In genomic region chr9:37801287-37801850, GRCh38 we compare ENCODE assay signal across 1 cellular context.
TF ChIP-seq lines count a peak whose summit lies in the region.

No MANE protein-coding gene starts in this region.

TF ChIP-seq in HepG2, 621 proteins besides CTCF, POLR2A, EP300 and RAD21:
- TF ChIP-seq PAWR (CRISPR knock-in tag; IDR thresholded peaks at IDR 0.05; ENCODE audit: borderline replicate concordance) (0 out of 2 replicates have a peak, but pooled peaks have one; percentile 8), ZNF788 (CRISPR knock-in tag; IDR thresholded peaks at IDR 0.05; ENCODE audit: borderline replicate concordance) (no peak), RBFOX2 (IDR thresholded peaks at IDR 0.05; ENCODE audit: low read depth, low read length) (peak; percentile 46), ZNF703 (CRISPR knock-in tag; IDR thresholded peaks at IDR 0.05; ENCODE audit: borderline replicate concordance) (peak; percentile 62; the same call in 1 of the 2 replicates), ZNF770 (CRISPR knock-in tag; IDR thresholded peaks at IDR 0.05) (peak; percentile 85), ZNF691 (CRISPR knock-in tag; IDR thresholded peaks at IDR 0.05; ENCODE audit: borderline replicate concordance, low read depth) (no peak), SMARCE1 (IDR thresholded peaks at IDR 0.05; ENCODE audit: borderline replicate concordance) (no peak), ZSCAN12 (CRISPR knock-in tag; IDR thresholded peaks at IDR 0.05) (no peak), SKIL (CRISPR knock-in tag; IDR thresholded peaks at IDR 0.05; ENCODE audit: borderline replicate concordance) (no peak), ZNF639 (CRISPR knock-in tag; conservative IDR thresholded peaks at IDR 0.05) (no peak), RFXANK (CRISPR knock-in tag; IDR thresholded peaks at IDR 0.05) (no peak), NCOA1 (CRISPR knock-in tag; IDR thresholded peaks at IDR 0.05) (no peak), AGO2 (optimal IDR thresholded peaks at IDR 0.05; ENCODE audit: low read depth, low read length) (peak; percentile 48), TCF12 (IDR thresholded peaks at IDR 0.05) (no peak), TCF12 (CRISPR knock-in tag; IDR thresholded peaks at IDR 0.05) (peak; percentile 11; the same call in 1 of the 2 replicates), TARDBP (CRISPR knock-in tag; IDR thresholded peaks at IDR 0.05) (no peak), ZNF235 (CRISPR knock-in tag; IDR thresholded peaks at IDR 0.05; ENCODE audit: borderline replicate concordance) (no peak), ZBTB2 (CRISPR knock-in tag; IDR thresholded peaks at IDR 0.05; ENCODE audit: low read depth) (0 out of 2 replicates have a peak, but pooled peaks have one; percentile 16), HNF1A (IDR thresholded peaks at IDR 0.05; ENCODE audit: low read depth) (no peak), HNF1A (CRISPR knock-in tag; IDR thresholded peaks at IDR 0.05; ENCODE audit: borderline replicate concordance) (no peak), HNF1B (CRISPR knock-in tag; IDR thresholded peaks at IDR 0.05) (peak; percentile 39; the same call in 1 of the 2 replicates), TFDP1 (CRISPR knock-in tag; IDR thresholded peaks at IDR 0.05; ENCODE audit: borderline replicate concordance) (no peak), ZNF790 (CRISPR knock-in tag; IDR thresholded peaks at IDR 0.05; ENCODE audit: borderline replicate concordance) (no peak), MAFG (CRISPR knock-in tag; IDR thresholded peaks at IDR 0.05) (no peak), JUN (CRISPR knock-in tag; IDR thresholded peaks at IDR 0.05) (0 out of 2 replicates have a peak, but pooled peaks have one; percentile 7), ZNF138 (CRISPR knock-in tag; IDR thresholded peaks at IDR 0.05; ENCODE audit: low read depth) (peak; percentile 40; the same call in 1 of the 2 replicates), ZNF512 (CRISPR knock-in tag; IDR thresholded peaks at IDR 0.05) (no peak), HBP1 (CRISPR knock-in tag; IDR thresholded peaks at IDR 0.05; ENCODE audit: low read depth) (peak; percentile 77; the same call in 1 of the 2 replicates), RXRA (CRISPR knock-in tag; IDR thresholded peaks at IDR 0.05) (no peak), ZBTB43 (CRISPR knock-in tag; conservative IDR thresholded peaks at IDR 0.05) (no peak)
